Comparison of ENCODE assay signal across 9 cellular contexts in genomic region chr21:21101911-21102310, GRCh38.
DNase-seq lines count a peak whose midpoint lies in the region; ATAC-seq, FAIRE-seq and TF ChIP-seq lines count a peak whose summit lies in the region.
"Had no signal": no experiment of that assay in that cellular context is flagged by ENCODE, and none has a peak within 500 bp of the region (broad histone marks: within the 10 kb centered on the region; RNA-seq: fewer than 3 reads in every experiment).

No MANE protein-coding gene starts in this region.

- ATAC-seq in left ventricle myocardium superior = peak; percentile 52
- no peak for ATAC-seq in HG03045 (IDR thresholded peaks at IDR 0.05; ENCODE audit: unreplicated experiment)
- ATAC-seq in GM21723 (IDR thresholded peaks at IDR 0.05; ENCODE audit: unreplicated experiment) = no peak
- ATAC-seq in activated CD8-positive, alpha-beta memory T cell treated with anti-CD3 and anti-CD28 coated beads, Interleukin-2, amount 10 ng/mL, durations not matched to agents 7 days and 5 days = no peak

- BruUV-seq in A673 (replicated peaks; lab: Mats Ljungman, UMichigan) = no TSS peak

- H3K4me3 ChIP-seq in A673 (ENCODE audit: low read depth, low read length, poor library complexity, severe bottlenecking) (no peak overlapping the region), small intestine (ENCODE audit: low read depth in 1 of 2, low read length in 2 of 2) (no peak overlapping the region)

- H3K27ac Mint-ChIP-seq in activated CD8-positive, alpha-beta memory T cell treated with anti-CD3 and anti-CD28 coated beads, Interleukin-2, amount 10 ng/mL, durations not matched to agents 7 days and 5 days = no peak overlapping the region

- TF ChIP-seq CTCF in A673 (conservative IDR thresholded peaks at IDR 0.05; ENCODE audit: low read depth, low read length) = peak; percentile 61

- no peak overlapping the region for H3K4me3 Mint-ChIP-seq in activated CD8-positive, alpha-beta memory T cell treated with anti-CD3 and anti-CD28 coated beads, Interleukin-2, amount 10 ng/mL, durations not matched to agents 7 days and 5 days

- intact Hi-C loops in A673 (cut with micrococcal nuclease; ENCODE audit: unreplicated experiment) (loop anchor here (2.0 kb wide), 1 partner anchor 99 kb away; no protein-coding TSS in a partner anchor), left ventricle myocardium superior (cut with micrococcal nuclease) (no loop called here)

- no peaks in the 10 kb centered on the region for H3K27me3 Mint-ChIP-seq in activated CD8-positive, alpha-beta memory T cell treated with anti-CD3 and anti-CD28 coated beads, Interleukin-2, amount 10 ng/mL, durations not matched to agents 7 days and 5 days

- H3K36me3 Mint-ChIP-seq in activated CD8-positive, alpha-beta memory T cell treated with anti-CD3 and anti-CD28 coated beads, Interleukin-2, amount 10 ng/mL, durations not matched to agents 7 days and 5 days = no peaks in the 10 kb centered on the region

- H3K36me3 ChIP-seq in A673 (ENCODE audit: insufficient read depth, low read length, poor library complexity, severe bottlenecking) (no peaks in the 10 kb centered on the region), small intestine (ENCODE audit: control insufficient read depth in 2 of 2, insufficient read depth in 2 of 2, low read length in 2 of 2) (no peaks in the 10 kb centered on the region)

- POLR2A ChIA-PET in A673 (lab: Charles Lee; ENCODE audit: low non-redundant PET) = no interaction called here

- DNase-seq in A673 (ENCODE audit: low spot score) (peak; percentile 74), KBM-7 (peak; percentile 45), SHP77 treated with DMSO at 0.1 percent for 48 hours (lab: John Stamatoyannopoulos, UW) (peak; percentile 60), left ventricle myocardium superior (no peak), small intestine (no peak)
- DNase-seq in activated CD8-positive, alpha-beta memory T cell treated with anti-CD3 and anti-CD28 coated beads, Interleukin-2, amount 10 ng/mL, durations not matched to agents 7 days and 5 days = no peak
- DNase-seq: left cardiac atrium had no signal

- H3K27ac ChIP-seq in A673 (ENCODE audit: low read depth, low read length, poor library complexity, severe bottlenecking) (no peak overlapping the region), small intestine (ENCODE audit: low read depth in 1 of 2, low read length in 1 of 2) (no peak overlapping the region)

- CTCF ChIA-PET in A673 (lab: Charles Lee) = no interaction called here
- CTCF ChIA-PET in activated CD8-positive, alpha-beta memory T cell treated with anti-CD3 and anti-CD28 coated beads, Interleukin-2, amount 10 ng/mL, durations not matched to agents 7 days and 5 days (lab: Charles Lee) = no interaction called here

- H3K9me3 Mint-ChIP-seq in activated CD8-positive, alpha-beta memory T cell treated with anti-CD3 and anti-CD28 coated beads, Interleukin-2, amount 10 ng/mL, durations not matched to agents 7 days and 5 days (ENCODE audit: low read depth) = no peaks in the 10 kb centered on the region

- in situ Hi-C loops in KBM-7 (cut with MboI; ENCODE audit: low pct_unique_long_range_greater_than_20kb, low sequenced_read_pairs) = no loop called here

- no peak for FAIRE-seq in small intestine (lab: Jason Lieb, UNC)

- H3K9me3 ChIP-seq in A673 (ENCODE audit: low read depth, low read length, poor library complexity, severe bottlenecking) (no peaks in the 10 kb centered on the region), small intestine (ENCODE audit: control insufficient read depth, low read depth) (peaks cover 1% of the 10 kb centered on the region)

- H3K4me1 Mint-ChIP-seq in activated CD8-positive, alpha-beta memory T cell treated with anti-CD3 and anti-CD28 coated beads, Interleukin-2, amount 10 ng/mL, durations not matched to agents 7 days and 5 days = no peaks in the 10 kb centered on the region

- H3K4me1 ChIP-seq in A673 (ENCODE audit: insufficient read depth, low read length, poor library complexity, severe bottlenecking) (peaks cover 6% of the 10 kb centered on the region), small intestine (ENCODE audit: control insufficient read depth in 2 of 2, insufficient read depth in 1 of 2, low read depth in 1 of 2, low read length in 1 of 2) (no peaks in the 10 kb centered on the region)

- no peaks in the 10 kb centered on the region for H3K27me3 ChIP-seq in A673 (replicated peaks; ENCODE audit: insufficient read depth, low read depth, low read length, poor library complexity)
- H3K27me3 ChIP-seq in small intestine (ENCODE audit: control insufficient read depth in 2 of 2, insufficient read depth in 2 of 2, low read length in 2 of 2) = no peaks in the 10 kb centered on the region

- 67 to 83% (median 72%) methylated on average over 1 of the region's 1 CpG for WGBS in small intestine, 3 donors

Comparison
In these comparisons a context has a peak if more than half of its experiments do, and no peak if none do; other contexts are left out.
1. DNase-seq: peak in A673 (single experiment), KBM-7 (single experiment) and SHP77 treated with DMSO at 0.1 percent for 48 hours (single experiment); none in left ventricle myocardium superior (single experiment), small intestine (single experiment) and activated CD8-positive, alpha-beta memory T cell treated with anti-CD3 and anti-CD28 coated beads, Interleukin-2, amount 10 ng/mL, durations not matched to agents 7 days and 5 days (single experiment).